Comparison of ENCODE assay signal across 10 cellular contexts in the genomic region with DNA sequence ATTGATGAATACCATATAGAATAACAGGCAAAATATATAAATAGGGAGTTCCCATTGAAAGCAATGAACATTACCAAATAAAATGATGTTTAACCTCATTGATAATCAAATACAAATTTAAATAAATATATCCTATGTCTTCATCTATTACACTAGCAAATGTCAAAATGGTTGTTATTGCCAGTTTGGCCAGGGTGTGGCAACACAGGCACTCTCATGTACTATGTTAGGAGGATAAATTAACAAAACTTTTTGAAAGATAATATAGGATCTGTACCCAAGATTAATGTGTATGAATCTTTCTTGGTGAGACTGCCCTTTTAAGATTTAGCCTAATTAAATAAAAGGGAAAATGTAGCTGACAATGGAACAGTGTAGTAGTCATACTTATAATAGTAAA.
DNase-seq lines count a peak whose midpoint lies in the region; ATAC-seq and TF ChIP-seq lines count a peak whose summit lies in the region.
"Had no signal": no experiment of that assay in that cellular context is flagged by ENCODE, and none has a peak within 500 bp of the region (broad histone marks: within the 10 kb centered on the region; RNA-seq: fewer than 3 reads in every experiment).

No MANE protein-coding gene starts in this region.

- intact Hi-C loops in A673 (cut with micrococcal nuclease; ENCODE audit: unreplicated experiment) = loop anchor here (2.0 to 5.0 kb wide), 3 partner anchors 131 to 668 kb away; no protein-coding TSS in a partner anchor
- intact Hi-C loops in PC-3 (cut with micrococcal nuclease) = loop anchor here (1.0 to 5.0 kb wide), 6 partner anchors 126 to 688 kb away; no protein-coding TSS in a partner anchor

- H2AFZ ChIP-seq in PC-3 (ENCODE audit: low read length) (no peak overlapping the region), Karpas-422 (ENCODE audit: low read length) (no peak overlapping the region)

- BruUV-seq in A673 (replicated peaks; lab: Mats Ljungman, UMichigan) (no TSS peak), PC-3 (replicated peaks; lab: Mats Ljungman, UMichigan) (no TSS peak)

- POLR2A ChIA-PET in A673 (lab: Charles Lee; ENCODE audit: low non-redundant PET) (no interaction called here), PC-3 (lab: Charles Lee; ENCODE audit: unreplicated experiment) (no interaction called here)
- POLR2A ChIA-PET in CD8-positive, alpha-beta memory T cell (lab: Charles Lee) = no interaction called here

- no peaks in the 10 kb centered on the region for H3K27me3 ChIP-seq in A673 (replicated peaks; ENCODE audit: insufficient read depth, low read depth, low read length, poor library complexity)
- H3K27me3 ChIP-seq in PC-3 (ENCODE audit: low read length) = no peaks in the 10 kb centered on the region
- no peaks in the 10 kb centered on the region for H3K27me3 ChIP-seq in CD8-positive, alpha-beta memory T cell (ENCODE audit: insufficient read depth, low read length, poor library complexity, severe bottlenecking)
- no peaks in the 10 kb centered on the region for H3K27me3 ChIP-seq in Karpas-422 (ENCODE audit: low read length)

- no peaks in the 10 kb centered on the region for H4K20me1 ChIP-seq in PC-3 (ENCODE audit: low read length)
- no peaks in the 10 kb centered on the region for H4K20me1 ChIP-seq in Karpas-422 (ENCODE audit: insufficient read depth, low read depth, low read length)

- DNase-seq in A673 (ENCODE audit: low spot score) (peak; percentile 63), GM12865 (ENCODE audit: low read depth) (peak; percentile 5), PC-3 (peak; percentile 24), fibroblast of pulmonary artery (ENCODE audit: low read depth) (peak; percentile 11), islet precursor cell (no peak), middle frontal gyrus (ENCODE audit: extremely low spot score, low spot score) (no peak), Karpas-422 (no peak)
- DNase-seq in CD8-positive, alpha-beta memory T cell = no peak
- DNase-seq: activated CD4-positive, alpha-beta memory T cell treated with anti-CD3 and anti-CD28 coated beads for 36 hours had no signal

- H3K4me1 Mint-ChIP-seq in CD8-positive, alpha-beta memory T cell = no peaks in the 10 kb centered on the region

- CTCF ChIA-PET in A673 (lab: Charles Lee) = no interaction called here
- CTCF ChIA-PET in PC-3 (lab: Charles Lee) = no interaction called here
- CTCF ChIA-PET in CD8-positive, alpha-beta memory T cell (lab: Charles Lee) = no interaction called here

- H3K4me3 ChIP-seq in A673 (ENCODE audit: low read depth, low read length, poor library complexity, severe bottlenecking) = no peak overlapping the region
- no peak overlapping the region for H3K4me3 ChIP-seq in GM12865 (ENCODE audit: low read depth, low read length)
- H3K4me3 ChIP-seq in PC-3 (ENCODE audit: low read length) = no peak overlapping the region
- no peak overlapping the region for H3K4me3 ChIP-seq in fibroblast of pulmonary artery (replicated peaks; ENCODE audit: low read depth, low read length)
- no peak overlapping the region for H3K4me3 ChIP-seq in CD8-positive, alpha-beta memory T cell (ENCODE audit: low read length)
- H3K4me3 ChIP-seq in Karpas-422 (ENCODE audit: low read length) = no peak overlapping the region
- H3K4me3 ChIP-seq: thoracic aorta had no signal

- H3K4me2 ChIP-seq in PC-3 (ENCODE audit: low read length) (no peak overlapping the region), Karpas-422 (ENCODE audit: low read depth, low read length, poor library complexity, severe bottlenecking) (no peak overlapping the region)

- no peak overlapping the region for H3K4me3 Mint-ChIP-seq in CD8-positive, alpha-beta memory T cell
- H3K4me3 Mint-ChIP-seq: activated CD4-positive, alpha-beta memory T cell treated with anti-CD3 and anti-CD28 coated beads for 36 hours had no signal

- H3K36me3 ChIP-seq in A673 (ENCODE audit: insufficient read depth, low read length, poor library complexity, severe bottlenecking) = no peaks in the 10 kb centered on the region
- no peaks in the 10 kb centered on the region; the same call in 1 of the 2 replicates for H3K36me3 ChIP-seq in PC-3 (ENCODE audit: low read depth, low read length)
- no peaks in the 10 kb centered on the region for H3K36me3 ChIP-seq in CD8-positive, alpha-beta memory T cell (ENCODE audit: insufficient read depth, low read length)
- no peaks in the 10 kb centered on the region for H3K36me3 ChIP-seq in Karpas-422 (ENCODE audit: insufficient read depth, low read length)
- H3K36me3 ChIP-seq: thoracic aorta had no signal

- peaks cover 0 to 5% (median 4%) of the 10 kb centered on the region in 5 donors for H3K9me3 Mint-ChIP-seq in CD8-positive, alpha-beta memory T cell

- H3K79me2 ChIP-seq in PC-3 (ENCODE audit: low read length) (no peaks in the 10 kb centered on the region), Karpas-422 (ENCODE audit: low read length) (no peaks in the 10 kb centered on the region)

- H3K4me1 ChIP-seq in A673 (ENCODE audit: insufficient read depth, low read length, poor library complexity, severe bottlenecking) (peaks cover 9% of the 10 kb centered on the region), PC-3 (ENCODE audit: insufficient read depth, low read length) (no peaks in the 10 kb centered on the region), Karpas-422 (ENCODE audit: low read length) (no peaks in the 10 kb centered on the region)
- no peaks in the 10 kb centered on the region for H3K4me1 ChIP-seq in CD8-positive, alpha-beta memory T cell (ENCODE audit: insufficient read depth, low read length)

- H3K27me3 Mint-ChIP-seq in CD8-positive, alpha-beta memory T cell = no peaks in the 10 kb centered on the region
- H3K27me3 Mint-ChIP-seq: activated CD4-positive, alpha-beta memory T cell treated with anti-CD3 and anti-CD28 coated beads for 36 hours had no signal

- H3K9ac ChIP-seq in PC-3 (ENCODE audit: low read length) (no peak overlapping the region), Karpas-422 (ENCODE audit: low read length) (no peak overlapping the region)

- no peaks in the 10 kb centered on the region for H3K9me2 ChIP-seq in PC-3 (replicated peaks; ENCODE audit: low read length)
- no peaks in the 10 kb centered on the region for H3K9me2 ChIP-seq in Karpas-422 (replicated peaks; ENCODE audit: insufficient read depth, low read length)

- no peaks in the 10 kb centered on the region for H3F3A ChIP-seq in PC-3 (ENCODE audit: low read length, unreplicated experiment)

- TF ChIP-seq CTCF in A673 (conservative IDR thresholded peaks at IDR 0.05; ENCODE audit: low read depth, low read length) (peak; percentile 60), GM12865 (IDR thresholded peaks at IDR 0.05; ENCODE audit: insufficient read depth, low read depth, low read length, missing control alignments) (peak; percentile 16), PC-3 (conservative IDR thresholded peaks at IDR 0.05; ENCODE audit: low read depth, low read length) (peak; percentile 48), fibroblast of pulmonary artery (IDR thresholded peaks at IDR 0.05; ENCODE audit: low read length, missing control alignments) (peak; percentile 17)

- ATAC-seq in PC-3 = peak; percentile 67

- no peak overlapping the region for H3K27ac ChIP-seq in A673 (ENCODE audit: low read depth, low read length, poor library complexity, severe bottlenecking)
- H3K27ac ChIP-seq in PC-3 (ENCODE audit: low read length) = no peak overlapping the region
- H3K27ac ChIP-seq in CD8-positive, alpha-beta memory T cell (ENCODE audit: low read depth, low read length) = no peak overlapping the region
- H3K27ac ChIP-seq in Karpas-422 (ENCODE audit: low read length) = no peak overlapping the region
- H3K27ac ChIP-seq: thoracic aorta had no signal

- H3K9me3 ChIP-seq in A673 (ENCODE audit: low read depth, low read length, poor library complexity, severe bottlenecking) (no peaks in the 10 kb centered on the region), PC-3 (ENCODE audit: low read length) (no peaks in the 10 kb centered on the region), Karpas-422 (ENCODE audit: low read length) (peaks cover 11% of the 10 kb centered on the region; the same call in 1 of the 2 replicates)
- H3K9me3 ChIP-seq in CD8-positive, alpha-beta memory T cell (ENCODE audit: low read length) = no peaks in the 10 kb centered on the region
- H3K9me3 ChIP-seq: thoracic aorta had no signal

- H3K36me3 Mint-ChIP-seq in CD8-positive, alpha-beta memory T cell = no peaks in the 10 kb centered on the region
- H3K36me3 Mint-ChIP-seq: activated CD4-positive, alpha-beta memory T cell treated with anti-CD3 and anti-CD28 coated beads for 36 hours had no signal

- H3K27ac Mint-ChIP-seq in CD8-positive, alpha-beta memory T cell = no peak overlapping the region
- H3K27ac Mint-ChIP-seq: activated CD4-positive, alpha-beta memory T cell treated with anti-CD3 and anti-CD28 coated beads for 36 hours had no signal

Comparison
In these comparisons a context has a peak if more than half of its experiments do, and no peak if none do; other contexts are left out.
1. DNase-seq: peak in A673 (single experiment), GM12865 (single experiment), PC-3 (single experiment) and fibroblast of pulmonary artery (single experiment); none in CD8-positive, alpha-beta memory T cell (0 of 5), islet precursor cell (single experiment), middle frontal gyrus (single experiment) and Karpas-422 (single experiment).
2. Peak in every context shown above with its lines, with median percentiles within 50 percentile points of each other: CTCF ChIP-seq.